In genomic region chr6:104940238-104940880, GRCh38 we compare ENCODE assay signal across 11 cellular contexts. TPM values are rescaled to one million over a fixed set of nuclear protein-coding genes. Genes with fewer than 3 reads are reported as not detected.
A peak's percentile ranks its signal among the peaks of the same experiment; 100 is the strongest.
DNase-seq lines count a peak whose midpoint lies in the region; ATAC-seq, FAIRE-seq and TF ChIP-seq lines count a peak whose summit lies in the region.
"Had no signal": no experiment of that assay in that cellular context is flagged by ENCODE, and none has a peak within 500 bp of the region (broad histone marks: within the 10 kb centered on the region; RNA-seq: fewer than 3 reads in every experiment).

No MANE protein-coding gene starts in this region.

- H3K9me3 ChIP-seq in HUES64 (ENCODE audit: insufficient read depth, low read depth, low read length) (no peaks in the 10 kb centered on the region), small intestine (ENCODE audit: control insufficient read depth, low read depth) (peaks cover 2% of the 10 kb centered on the region)

- no peak overlapping the region for H3K27ac Mint-ChIP-seq in naive thymus-derived CD8-positive, alpha-beta T cell
- H3K27ac Mint-ChIP-seq: activated T-helper 17 cell treated with anti-CD3 and anti-CD28 coated beads, Interleukin-2, amount 50 U/mL, for 72 hours had no signal

- no peak overlapping the region for H2AFZ ChIP-seq in ACC112 (ENCODE audit: low read length, unreplicated experiment)

- H3K4me1 ChIP-seq in ACC112 (ENCODE audit: control insufficient read depth, insufficient read depth, low read length, unreplicated experiment) (no peaks in the 10 kb centered on the region), HUES64 (ENCODE audit: insufficient read depth, low read length) (peaks cover 34% of the 10 kb centered on the region), small intestine (ENCODE audit: control insufficient read depth in 2 of 2, insufficient read depth in 1 of 2, low read depth in 1 of 2, low read length in 1 of 2) (no peaks in the 10 kb centered on the region)

- TF ChIP-seq POLR2A in erythroblast (IDR thresholded peaks at IDR 0.05; ENCODE audit: low read length) (no peak), GM12891 (IDR thresholded peaks at IDR 0.05; ENCODE audit: low read depth, low read length) (no peak)

- no peaks in the 10 kb centered on the region for H3K79me2 ChIP-seq in ACC112 (ENCODE audit: control insufficient read depth, insufficient read depth, low read length, unreplicated experiment)

- peaks cover 0 to 9% (median 3%) of the 10 kb centered on the region in 4 donors for H3K4me1 Mint-ChIP-seq in naive thymus-derived CD8-positive, alpha-beta T cell
- H3K4me1 Mint-ChIP-seq: activated T-helper 17 cell treated with anti-CD3 and anti-CD28 coated beads, Interleukin-2, amount 50 U/mL, for 72 hours had no signal

- FAIRE-seq in small intestine (lab: Jason Lieb, UNC) = no peak
- FAIRE-seq in GM12891 (lab: Jason Lieb, UNC) = no peak

- H3K4me3 Mint-ChIP-seq in naive thymus-derived CD8-positive, alpha-beta T cell = peak overlapping the region in 8 of 10 donors; percentile 8 to 79 (median 54)

- no peak for ATAC-seq in naive thymus-derived CD8-positive, alpha-beta T cell
- no peak for ATAC-seq in HG03469 (IDR thresholded peaks at IDR 0.05; ENCODE audit: unreplicated experiment)

- H3K36me3 ChIP-seq in ACC112 (ENCODE audit: insufficient read depth, low read length) = no peaks in the 10 kb centered on the region
- no peaks in the 10 kb centered on the region for H3K36me3 ChIP-seq in HUES64 (ENCODE audit: insufficient read depth, low read length)
- H3K36me3 ChIP-seq in small intestine (ENCODE audit: control insufficient read depth in 2 of 2, insufficient read depth in 2 of 2, low read length in 2 of 2) = no peaks in the 10 kb centered on the region

- POLR2A ChIA-PET in naive thymus-derived CD8-positive, alpha-beta T cell (lab: Charles Lee) = no interaction called here

- peaks cover 4 to 25% (median 10%) of the 10 kb centered on the region in 3 donors for H3K36me3 Mint-ChIP-seq in naive thymus-derived CD8-positive, alpha-beta T cell

- no peak for TF ChIP-seq CTCF in GM20000 (IDR thresholded peaks at IDR 0.05; ENCODE audit: extremely low read depth, missing control alignments)

- peak overlapping the region; percentile 85 for H3K9ac ChIP-seq in HUES64 (ENCODE audit: low read depth, low read length)

- WGBS in HUES64 = 2% methylated on average over 87 of the region's 87 CpGs
- WGBS in small intestine, 3 donors = 14 to 54% (median 41%) methylated on average over 43 to 87 of the region's 87 CpGs

- H3K4me3 ChIP-seq in ACC112 (ENCODE audit: low read depth, low read length) (peak overlapping the region; percentile 39), HUES64 (ENCODE audit: low read length) (peak overlapping the region; percentile 73), small intestine (ENCODE audit: low read depth in 1 of 2, low read length in 2 of 2) (no peak overlapping the region)

- DNase-seq in erythroblast (lab: John Stamatoyannopoulos, UW) (peak; percentile 46 to 66), small intestine (no peak), GM12891 (ENCODE audit: insufficient read length, low spot score) (no peak), GM20000 (ENCODE audit: low spot score) (no peak)
- no peak for DNase-seq in naive thymus-derived CD8-positive, alpha-beta T cell
- DNase-seq: NCI-H526, T-helper 9 cell had no signal

- H3K27ac ChIP-seq in ACC112 (ENCODE audit: low read depth, low read length) (no peak overlapping the region), HUES64 (ENCODE audit: low read depth, low read length) (peak overlapping the region; percentile 88; the same call in 1 of the 2 replicates), small intestine (ENCODE audit: low read depth in 1 of 2, low read length in 1 of 2) (no peak overlapping the region)

- peaks cover 17 to 56% (median 47%) of the 10 kb centered on the region in 5 donors for H3K27me3 Mint-ChIP-seq in naive thymus-derived CD8-positive, alpha-beta T cell

- peaks cover 0 to 28% (median 7%) of the 10 kb centered on the region in 9 donors for H3K9me3 Mint-ChIP-seq in naive thymus-derived CD8-positive, alpha-beta T cell
- H3K9me3 Mint-ChIP-seq: activated T-helper 17 cell treated with anti-CD3 and anti-CD28 coated beads, Interleukin-2, amount 50 U/mL, for 72 hours had no signal

- peaks cover 82% of the 10 kb centered on the region for H3K27me3 ChIP-seq in ACC112 (ENCODE audit: insufficient read depth, low read length)
- no peaks in the 10 kb centered on the region for H3K27me3 ChIP-seq in HUES64 (ENCODE audit: insufficient read depth, low read length)
- peaks cover 3 to 19% of the 10 kb centered on the region in 2 donors for H3K27me3 ChIP-seq in small intestine (ENCODE audit: control insufficient read depth in 2 of 2, insufficient read depth in 2 of 2, low read length in 2 of 2)

TF ChIP-seq in GM12891, 5 proteins besides CTCF, POLR2A, EP300 and RAD21:
- TF ChIP-seq PAX5 (IDR thresholded peaks at IDR 0.05; ENCODE audit: insufficient read depth, low read length, severe bottlenecking) (no peak), TAF1 (IDR thresholded peaks at IDR 0.05; ENCODE audit: low read depth, low read length) (no peak), POLR2AphosphoS5 (IDR thresholded peaks at IDR 0.05; ENCODE audit: low read depth, low read length) (no peak), SPI1 (IDR thresholded peaks at IDR 0.05; ENCODE audit: low read depth, low read length) (no peak), POU2F2 (IDR thresholded peaks at IDR 0.05; ENCODE audit: low read depth, low read length) (no peak)

RNA-seq across cellular contexts. Expression of gene LIN28B, which starts 16.5 kb away (rescaled TPM):
- polyA plus RNA-seq in HUES64 (2013, experiment 1 of 2) = 59.7 TPM
- 60.8 TPM for polyA plus RNA-seq in HUES64 (2013, experiment 2 of 2)
- not detected for total RNA-seq in naive thymus-derived CD8-positive, alpha-beta T cell
- under 1 TPM in 1 of 3 donors, not detected in 2; 0.02 TPM for polyA plus RNA-seq in naive thymus-derived CD8-positive, alpha-beta T cell
- not detected for polyA plus RNA-seq in small intestine
- polyA plus RNA-seq in GM12891 (2012; ENCODE audit: low read depth, missing spikeins) = not detected
- total RNA-seq: activated T-helper 17 cell treated with anti-CD3 and anti-CD28 coated beads, Interleukin-2, amount 50 U/mL, for 72 hours had no signal

Comparison
In these comparisons a context has a peak if more than half of its experiments do, and no peak if none do; other contexts are left out.
1. H3K4me3 ChIP-seq: peak in ACC112 (single experiment) and HUES64 (single experiment); none in small intestine (0 of 2).
2. DNase-seq: peak in erythroblast (2 of 2); none in naive thymus-derived CD8-positive, alpha-beta T cell (0 of 10), small intestine (single experiment), GM12891 (single experiment) and GM20000 (single experiment).